17 cellular contexts compared by ENCODE assay signal in genomic region chr6:158358450-158359077, GRCh38. TPM values are rescaled to one million over a fixed set of nuclear protein-coding genes. Genes with fewer than 3 reads are reported as not detected.
DNase-seq lines count a peak whose midpoint lies in the region; ATAC-seq and TF ChIP-seq lines count a peak whose summit lies in the region.
"Had no signal": no experiment of that assay in that cellular context is flagged by ENCODE, and none has a peak within 500 bp of the region (broad histone marks: within the 10 kb centered on the region; RNA-seq: fewer than 3 reads in every experiment).

No MANE protein-coding gene starts in this region.

- no peak overlapping the region for H3K4me3 ChIP-seq in lower lobe of right lung
- H3K4me3 ChIP-seq: tibial nerve had no signal

- ATAC-seq in left cardiac atrium: peak; percentile 77 to 79
- ATAC-seq in lower lobe of right lung: peak; percentile 42 to 49
- no peak for ATAC-seq in HG03095 (IDR thresholded peaks at IDR 0.05; ENCODE audit: unreplicated experiment)
- ATAC-seq: left lobe of liver, Panc1 had no signal

- no peak overlapping the region for H3K27ac ChIP-seq in lower lobe of right lung
- H3K27ac ChIP-seq: tibial nerve had no signal

- H3K4me1 ChIP-seq in lower lobe of right lung: peaks cover 15% of the 10 kb centered on the region
- H3K4me1 ChIP-seq: tibial nerve had no signal

- H3K27me3 ChIP-seq in lower lobe of right lung (ENCODE audit: low read depth): no peaks in the 10 kb centered on the region
- H3K27me3 ChIP-seq: tibial nerve had no signal

- H3K36me3 ChIP-seq in lower lobe of right lung: no peaks in the 10 kb centered on the region
- H3K36me3 ChIP-seq: tibial nerve had no signal

- no peak for TF ChIP-seq CTCF in lower lobe of right lung (IDR thresholded peaks at IDR 0.05)

- intact Hi-C loops in left cardiac atrium (cut with DNase I): no loop called here
- intact Hi-C loops in cardiac septum (cut with DNase I): no loop called here
- intact Hi-C loops in lower lobe of right lung (cut with DNase I): no loop called here

- H3K9me3 ChIP-seq in lower lobe of right lung: no peaks in the 10 kb centered on the region
- H3K9me3 ChIP-seq: tibial nerve had no signal

- DNase-seq in left cardiac atrium (no peak), cardiac septum (ENCODE audit: low spot score) (no peak), NCI-H748 (lab: John Stamatoyannopoulos, UW; ENCODE audit: unreplicated experiment) (peak; percentile 58), lower lobe of right lung (no peak), NAMALWA (ENCODE audit: low spot score) (no peak), OCI-M2 (lab: John Stamatoyannopoulos, UW; ENCODE audit: unreplicated experiment) (no peak)
- no peak for DNase-seq in activated effector memory CD4-positive, alpha-beta T cell treated with anti-CD3 and anti-CD28 coated beads, Interleukin-2, amount 50 U/mL, for 16 hours
- DNase-seq: activated naive CD4-positive, alpha-beta T cell treated with anti-CD3 and anti-CD28 coated beads, Interleukin-2, amount 10 ng/mL, durations not matched to agents 7 days and 5 days; DMS153; naive B cell; NCI-H1048; NCI-H2227 treated with DMSO at 0.1 percent for 48 hours; SW 1271 had no signal

RNA-seq across cellular contexts. Expression of gene TULP4, which starts 46.3 kb away (rescaled TPM):
- total RNA-seq in left cardiac atrium (100 to 1,000 TPM; 123 to 159 TPM), cardiac septum (98.3 TPM), lower lobe of right lung (104 TPM)
